ENCODE assay signal across 9 cellular contexts in the genomic region with DNA sequence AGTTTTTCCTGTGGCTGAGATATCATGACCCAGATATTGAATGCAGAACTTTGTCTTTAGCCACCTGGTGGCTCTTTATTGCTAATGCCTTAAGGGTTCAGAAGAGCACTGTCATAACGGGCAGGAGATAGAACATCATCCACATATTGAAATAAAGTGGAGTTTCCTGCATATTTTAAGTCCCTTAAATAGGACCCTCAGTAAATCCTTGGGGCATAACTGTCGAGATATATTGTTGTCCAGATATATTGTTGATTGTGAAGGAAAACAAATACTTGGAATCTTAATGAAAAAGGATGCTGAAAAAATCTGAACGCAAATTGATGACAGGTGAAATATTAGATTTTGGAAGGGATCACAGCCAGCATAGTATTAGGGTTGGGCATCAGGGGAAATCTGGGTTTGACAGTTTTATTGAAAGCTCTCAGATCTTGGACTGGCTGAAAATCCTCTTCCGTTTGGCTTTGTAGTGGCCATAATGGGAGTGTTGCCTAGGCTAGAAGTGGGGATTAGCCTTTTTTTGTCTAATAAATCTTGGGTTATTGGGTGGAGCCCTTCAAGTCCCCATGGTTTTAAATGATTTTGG. TPM values are rescaled to one million over a fixed set of nuclear protein-coding genes. Genes with fewer than 3 reads are reported as not detected.
A peak's percentile ranks its signal among the peaks of the same experiment; 100 is the strongest.
DNase-seq lines count a peak whose midpoint lies in the region; ATAC-seq, FAIRE-seq and TF ChIP-seq lines count a peak whose summit lies in the region.
"Had no signal": no experiment of that assay in that cellular context is flagged by ENCODE, and none has a peak within 500 bp of the region (broad histone marks: within the 10 kb centered on the region; RNA-seq: fewer than 3 reads in every experiment).

No MANE protein-coding gene starts in this region.

- no peak overlapping the region for H3K18ac ChIP-seq in mesendoderm (ENCODE audit: low read length)

- no peak overlapping the region for H2BK15ac ChIP-seq in mesendoderm (replicated peaks; ENCODE audit: low read depth)

- H3K27me3 Mint-ChIP-seq in Calu3 (ENCODE audit: unreplicated experiment) (peaks cover 77% of the 10 kb centered on the region), T-helper 17 cell (peaks cover 73% of the 10 kb centered on the region)

- TF ChIP-seq CTCF in Calu3 (IDR thresholded peaks at IDR 0.05; ENCODE audit: unreplicated experiment) (peak; percentile 38), kidney (IDR thresholded peaks at IDR 0.05; ENCODE audit: borderline replicate concordance, extremely low read depth, insufficient read depth) (peak; percentile 18)

- intact Hi-C loops in Calu3 (cut with micrococcal nuclease; ENCODE audit: unreplicated experiment), result loop anchor here (2.0 kb wide), 1 partner anchor 96 kb away; no protein-coding TSS in a partner anchor
- intact Hi-C loops in kidney (cut with DNase I), result no loop called here

- H3K4me1 ChIP-seq in kidney (ENCODE audit: control insufficient read depth in 1 of 2, insufficient read depth in 1 of 2, low read depth in 1 of 2, low read length in 2 of 2), result no peaks in the 10 kb centered on the region
- H3K4me1 ChIP-seq in mesendoderm (ENCODE audit: control insufficient read depth, low read depth, low read length), result peaks cover 3% of the 10 kb centered on the region

- H4K8ac ChIP-seq in mesendoderm (ENCODE audit: low read depth, low read length), result no peak overlapping the region

- ATAC-seq in HG03432 (IDR thresholded peaks at IDR 0.05; ENCODE audit: unreplicated experiment) (peak; percentile 91), T-helper 17 cell (peak; percentile 76), HG02840 (IDR thresholded peaks at IDR 0.05; ENCODE audit: low FRiP score, unreplicated experiment) (no peak)

- no peak overlapping the region for H3K4ac ChIP-seq in mesendoderm (ENCODE audit: low read depth, low read length)

- no peak overlapping the region for H2BK5ac ChIP-seq in mesendoderm (ENCODE audit: low read length)

- H2BK120ac ChIP-seq in mesendoderm (ENCODE audit: low read depth, low read length), result no peak overlapping the region

- H3K4me2 ChIP-seq in mesendoderm (ENCODE audit: low read length), result no peak overlapping the region

- peaks cover 53% of the 10 kb centered on the region for H3K27me3 ChIP-seq in mesendoderm (ENCODE audit: insufficient read depth, low read length, poor library complexity)

- CTCF ChIA-PET in Calu3 (lab: Charles Lee), result interaction anchor here (1.5 kb wide), 1 partner anchor 11 kb away, joined by 5 read pairs; no protein-coding TSS in a partner anchor

- H3K36me3 ChIP-seq in kidney (ENCODE audit: control insufficient read depth in 1 of 2, insufficient read depth in 2 of 2, low read length in 2 of 2), result no peaks in the 10 kb centered on the region
- no peaks in the 10 kb centered on the region for H3K36me3 ChIP-seq in mesendoderm (ENCODE audit: control insufficient read depth, insufficient read depth, low read length)

- H3K9me3 ChIP-seq in T-helper 17 cell (ENCODE audit: control insufficient read depth, low read length, poor library complexity, severe bottlenecking), result no peaks in the 10 kb centered on the region
- no peaks in the 10 kb centered on the region for H3K9me3 ChIP-seq in kidney (ENCODE audit: control insufficient read depth in 1 of 2, low read length in 2 of 2)

- peaks cover 16% of the 10 kb centered on the region for H3K4me1 Mint-ChIP-seq in Calu3 (ENCODE audit: low read depth, unreplicated experiment)
- H3K4me1 Mint-ChIP-seq in T-helper 17 cell, result peaks cover 22% of the 10 kb centered on the region

- H2AK5ac ChIP-seq in mesendoderm (ENCODE audit: low read length), result no peak overlapping the region

- H3K79me1 ChIP-seq in mesendoderm (ENCODE audit: low read length), result no peaks in the 10 kb centered on the region

- no peak overlapping the region for H3K9ac ChIP-seq in kidney (ENCODE audit: low read length in 2 of 2)
- no peak overlapping the region for H3K9ac ChIP-seq in mesendoderm (ENCODE audit: low read length)

- DNase-seq in Calu3, result peak; percentile 20
- peak; percentile 24 for DNase-seq in GM19240 (ENCODE audit: insufficient read length, low spot score)
- no peak for DNase-seq in T-helper 17 cell
- DNase-seq in kidney, result no peak
- no peak for DNase-seq in activated gamma-delta T cell treated with Interleukin-2 at 50 U/mL for 16 hours
- no peak for DNase-seq in mesendoderm
- DNase-seq: natural killer cell had no signal

- H3K79me2 ChIP-seq in mesendoderm (ENCODE audit: control insufficient read depth, insufficient read depth, low read length), result no peaks in the 10 kb centered on the region

- H3K4me3 Mint-ChIP-seq in Calu3 (ENCODE audit: low read depth, unreplicated experiment) (no peak overlapping the region), T-helper 17 cell (no peak overlapping the region)
- H3K4me3 Mint-ChIP-seq: natural killer cell had no signal

- H3K27ac Mint-ChIP-seq in Calu3 (ENCODE audit: unreplicated experiment), result no peak overlapping the region
- no peak overlapping the region for H3K27ac Mint-ChIP-seq in T-helper 17 cell
- H3K27ac Mint-ChIP-seq: natural killer cell had no signal

- no CpG with 5 or more reads among the region's 4 CpGs for whole genome bisulfite sequencing in mesendoderm (ENCODE audit: extremely low coverage, insufficient coverage, low lambda C conversion rate)

- no TSS peak for BruUV-seq in Calu3 (replicated peaks; lab: Mats Ljungman, UMichigan)

- H3K36me3 Mint-ChIP-seq in Calu3 (ENCODE audit: insufficient read depth, unreplicated experiment), result no peaks in the 10 kb centered on the region
- H3K36me3 Mint-ChIP-seq in T-helper 17 cell (ENCODE audit: low read depth), result peaks cover 8% of the 10 kb centered on the region

- H4K5ac ChIP-seq in mesendoderm (ENCODE audit: low read length), result no peak overlapping the region

- H3K27ac ChIP-seq in kidney (ENCODE audit: low read depth in 2 of 2, low read length in 2 of 2) (no peak overlapping the region), mesendoderm (ENCODE audit: low read depth, low read length) (no peak overlapping the region)

- no peak overlapping the region for H3K4me3 ChIP-seq in kidney (ENCODE audit: low read length in 2 of 2)
- H3K4me3 ChIP-seq in mesendoderm (ENCODE audit: low read length), result no peak overlapping the region

- no peak for FAIRE-seq in kidney (lab: Jason Lieb, UNC)

- H3K56ac ChIP-seq in mesendoderm (ENCODE audit: low read length), result no peak overlapping the region

- H3K23ac ChIP-seq in mesendoderm (ENCODE audit: low read length), result no peak overlapping the region

- no peaks in the 10 kb centered on the region for H3K9me3 Mint-ChIP-seq in Calu3 (ENCODE audit: low read depth, unreplicated experiment)
- H3K9me3 Mint-ChIP-seq: natural killer cell had no signal

RNA-seq across cellular contexts. Expression of gene ZDBF2, which starts 13.9 kb away (rescaled TPM):
- total RNA-seq in Calu3 (2022), result 0.15 TPM in 1 of 2 replicates, not detected in the other
- total RNA-seq in T-helper 17 cell, result 10 to 100 TPM; 14.0 to 23.2 TPM
- total RNA-seq in kidney, result 10.5 TPM
- polyA plus RNA-seq in kidney (ENCODE audit: insufficient read depth, low read depth, low replicate concordance), result 0.90 TPM
- 1.5 TPM for polyA plus RNA-seq in mesendoderm (2013, experiment 1 of 2)
- 1.6 TPM for polyA plus RNA-seq in mesendoderm (2013, experiment 2 of 2)

Comparison
In these comparisons a context has a peak if more than half of its experiments do, and no peak if none do; other contexts are left out.
1. DNase-seq: peak in Calu3 (single experiment) and GM19240 (single experiment); none in T-helper 17 cell (0 of 3), kidney (single experiment), activated gamma-delta T cell treated with Interleukin-2 at 50 U/mL for 16 hours (single experiment) and mesendoderm (single experiment).
2. RNA of gene ZDBF2, which starts 13.9 kb away (total RNA-seq): 14.0 to 23.2 TPM in T-helper 17 cell and 10.5 TPM in kidney (single experiment); 0.15 TPM in Calu3; every median in the first group is over 10 times any median in the second.